In genomic region chr10:21078410-21079329, GRCh38 we compare ENCODE assay signal across 8 cellular contexts.
DNase-seq lines count a peak whose midpoint lies in the region; ATAC-seq and TF ChIP-seq lines count a peak whose summit lies in the region.

No MANE protein-coding gene starts in this region.

- no peaks in the 10 kb centered on the region for H3K9me3 ChIP-seq in heart left ventricle

- peaks cover 0 to 11% (median 0%) of the 10 kb centered on the region in 12 donors for H3K4me1 ChIP-seq in heart left ventricle

- no peaks in the 10 kb centered on the region for H3K4me1 Mint-ChIP-seq in activated naive CD8-positive, alpha-beta T cell treated with anti-CD3 and anti-CD28 coated beads, Interleukin-2, amount 50 U/mL, for 24 hours

- H3K27ac ChIP-seq in heart left ventricle = peak overlapping the region in 6 of 12 donors; percentile 9 to 68 (median 49)

- no peak for TF ChIP-seq POLR2A in heart left ventricle (IDR thresholded peaks at IDR 0.05)

- no peaks in the 10 kb centered on the region for H3K9me3 Mint-ChIP-seq in activated naive CD8-positive, alpha-beta T cell treated with anti-CD3 and anti-CD28 coated beads, Interleukin-2, amount 50 U/mL, for 24 hours

- TF ChIP-seq CTCF in heart left ventricle (IDR thresholded peaks at IDR 0.05) (peak; percentile 60 to 88 (median 77)), retinal pigment epithelial cell (conservative IDR thresholded peaks at IDR 0.05; ENCODE audit: low read depth, low read length) (peak; percentile 86)

- no peak overlapping the region for H3K27ac Mint-ChIP-seq in activated naive CD8-positive, alpha-beta T cell treated with anti-CD3 and anti-CD28 coated beads, Interleukin-2, amount 50 U/mL, for 24 hours

- intact Hi-C loops in heart left ventricle (cut with DNase I) = loop anchor here (1.0 to 10.0 kb wide), 12 partner anchors 181 to 1910 kb away; partner anchors contain the start of gene NEBL (in 3 of the 10)

- peaks cover 2% of the 10 kb centered on the region for H3K27me3 Mint-ChIP-seq in activated naive CD8-positive, alpha-beta T cell treated with anti-CD3 and anti-CD28 coated beads, Interleukin-2, amount 50 U/mL, for 24 hours

- H3K4me3 Mint-ChIP-seq in activated naive CD8-positive, alpha-beta T cell treated with anti-CD3 and anti-CD28 coated beads, Interleukin-2, amount 50 U/mL, for 24 hours = no peak overlapping the region

- peak; percentile 55 for DNase-seq in stimulated activated CD4-positive, alpha-beta T cell treated with anti-CD3 and anti-CD28 coated beads, Interleukin-15, amount 100 ng/mL, for 24 hours
- no peak for DNase-seq in stimulated activated CD4-positive, alpha-beta T cell treated with anti-CD3 and anti-CD28 coated beads, Interleukin-12 subunit alpha, Interleukin-12 subunit beta, amount 100 ng/mL, for 4 hours
- DNase-seq in NCI-H2227 treated with DMSO at 0.1 percent for 48 hours (lab: John Stamatoyannopoulos, UW) (peak; percentile 34), heart left ventricle (peak in 4 of 5 donors; percentile 62 to 67 (median 65)), retinal pigment epithelial cell (ENCODE audit: low read depth) (peak; percentile 30), 8988T (no peak)
- peak; percentile 28 for DNase-seq in activated naive CD8-positive, alpha-beta T cell treated with anti-CD3 and anti-CD28 coated beads, Interleukin-2, amount 50 U/mL, for 24 hours

- WGBS in heart left ventricle, 4 donors = 34 to 38% (median 36%) methylated on average over 6 of the region's 6 CpGs

- no peaks in the 10 kb centered on the region for H3K36me3 Mint-ChIP-seq in activated naive CD8-positive, alpha-beta T cell treated with anti-CD3 and anti-CD28 coated beads, Interleukin-2, amount 50 U/mL, for 24 hours (ENCODE audit: low read depth)

- H3K4me3 ChIP-seq in heart left ventricle (no peak overlapping the region), retinal pigment epithelial cell (ENCODE audit: low read length) (no peak overlapping the region)

- no peaks in the 10 kb centered on the region for H3K27me3 ChIP-seq in heart left ventricle

- no peaks in the 10 kb centered on the region for H3K36me3 ChIP-seq in heart left ventricle

- ATAC-seq in HG03060 (IDR thresholded peaks at IDR 0.05; ENCODE audit: low read depth, unreplicated experiment) (peak; percentile 52), heart left ventricle (peak; percentile 73 to 91 (median 79))
- no peak for ATAC-seq in activated naive CD8-positive, alpha-beta T cell treated with anti-CD3 and anti-CD28 coated beads, Interleukin-2, amount 50 U/mL, for 24 hours

Comparison
In these comparisons a context has a peak if more than half of its experiments do, and no peak if none do; other contexts are left out.
1. DNase-seq: peak in stimulated activated CD4-positive, alpha-beta T cell treated with anti-CD3 and anti-CD28 coated beads, Interleukin-15, amount 100 ng/mL, for 24 hours (single experiment), NCI-H2227 treated with DMSO at 0.1 percent for 48 hours (single experiment), activated naive CD8-positive, alpha-beta T cell treated with anti-CD3 and anti-CD28 coated beads, Interleukin-2, amount 50 U/mL, for 24 hours (single experiment), heart left ventricle (4 of 5) and retinal pigment epithelial cell (single experiment); none in stimulated activated CD4-positive, alpha-beta T cell treated with anti-CD3 and anti-CD28 coated beads, Interleukin-12 subunit alpha, Interleukin-12 subunit beta, amount 100 ng/mL, for 4 hours (single experiment) and 8988T (single experiment).